2 cellular contexts compared by ENCODE assay signal in the genomic region with DNA sequence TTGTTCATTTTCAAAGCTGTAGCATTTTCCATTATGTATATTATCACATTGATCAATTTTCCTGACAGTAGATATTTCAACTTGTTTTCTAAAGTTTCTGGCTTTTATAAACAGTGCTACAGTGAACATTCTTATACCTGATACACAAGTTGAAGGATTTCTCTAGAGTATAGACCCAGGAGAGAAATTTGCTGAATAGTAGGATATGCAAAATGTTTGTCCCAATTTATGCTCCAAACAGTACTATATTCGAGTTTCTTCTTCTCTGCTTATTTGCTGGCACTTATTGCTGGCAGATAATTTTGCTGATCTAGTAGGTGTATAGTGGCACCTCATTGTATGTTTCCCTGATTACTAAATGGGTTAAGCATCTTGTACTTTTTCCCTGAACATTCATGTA.
A peak's percentile ranks its signal among the peaks of the same experiment; 100 is the strongest.
TF ChIP-seq lines count a peak whose summit lies in the region.

No MANE protein-coding gene starts in this region.

TF ChIP-seq in A549, 52 proteins besides CTCF, POLR2A, EP300 and RAD21:
- TF ChIP-seq CEBPB (IDR thresholded peaks at IDR 0.05) (no peak), MYC (IDR thresholded peaks at IDR 0.05; ENCODE audit: borderline replicate concordance, low read length) (no peak), NR3C1 (IDR thresholded peaks at IDR 0.05) (no peak), FOXS1 (CRISPR knock-in tag; IDR thresholded peaks at IDR 0.05) (no peak), GATA3 (IDR thresholded peaks at IDR 0.05; ENCODE audit: borderline replicate concordance) (no peak), MAFK (IDR thresholded peaks at IDR 0.05; ENCODE audit: partially characterized antibody) (peak; percentile 73)

TF ChIP-seq in IMR-90, 13 proteins besides CTCF, POLR2A, EP300 and RAD21:
- TF ChIP-seq BHLHE40 (IDR thresholded peaks at IDR 0.05; ENCODE audit: low read depth, low read length) (no peak), MAZ (IDR thresholded peaks at IDR 0.05; ENCODE audit: borderline replicate concordance, low read depth, low read length) (no peak), CEBPB (IDR thresholded peaks at IDR 0.05; ENCODE audit: low read depth, low read length) (no peak), RCOR1 (IDR thresholded peaks at IDR 0.05; ENCODE audit: insufficient replicate concordance, low read length) (no peak), SMC3 (IDR thresholded peaks at IDR 0.05; ENCODE audit: low read depth, low read length) (no peak), MAFK (IDR thresholded peaks at IDR 0.05; ENCODE audit: low read depth, low read length) (0 out of 2 replicates have a peak, but pooled peaks have one; percentile 14)
- TF ChIP-seq, protein P1, sequence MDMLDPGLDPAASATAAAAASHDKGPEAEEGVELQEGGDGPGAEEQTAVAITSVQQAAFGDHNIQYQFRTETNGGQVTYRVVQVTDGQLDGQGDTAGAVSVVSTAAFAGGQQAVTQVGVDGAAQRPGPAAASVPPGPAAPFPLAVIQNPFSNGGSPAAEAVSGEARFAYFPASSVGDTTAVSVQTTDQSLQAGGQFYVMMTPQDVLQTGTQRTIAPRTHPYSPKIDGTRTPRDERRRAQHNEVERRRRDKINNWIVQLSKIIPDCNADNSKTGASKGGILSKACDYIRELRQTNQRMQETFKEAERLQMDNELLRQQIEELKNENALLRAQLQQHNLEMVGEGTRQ (IDR thresholded peaks at IDR 0.05; ENCODE audit: low read depth, low read length), result no peak
